ENCODE assay signal across 19 cellular contexts in genomic region chr14:54667764-54668163, GRCh38.
"Had no signal": no experiment of that assay in that cellular context is flagged by ENCODE, and none has a peak within 500 bp of the region (broad histone marks: within the 10 kb centered on the region; RNA-seq: fewer than 3 reads in every experiment).

No MANE protein-coding gene starts in this region.

- FAIRE-seq: endothelial cell of umbilical vein had no signal

- H3K4me1 ChIP-seq: prostate gland had no signal

- H3K27ac ChIP-seq: coronary artery, foreskin keratinocyte, prostate gland, tibial nerve had no signal

- H3K4me3 Mint-ChIP-seq: activated CD4-positive, alpha-beta T cell treated with anti-CD3 and anti-CD28 coated beads, Interleukin-2, amount 10 ng/mL, durations not matched to agents 7 days and 5 days; activated T-cell treated with anti-CD3 and anti-CD28 coated beads, Interleukin-2, amount 50 U/mL, for 72 hours; naive thymus-derived CD8-positive, alpha-beta T cell; stimulated activated memory B cell treated with anti-CD40 and anti-IgM and Interleukin-4, amounts not matched to agents 10 μg/mL and 1 μg/mL and 100 μg/mL, for 72 hours had no signal

- H3K4me3 ChIP-seq: coronary artery, prostate gland, sigmoid colon, tibial nerve had no signal

- H3K27me3 ChIP-seq: foreskin keratinocyte, sigmoid colon, tibial nerve had no signal

- H3K27ac Mint-ChIP-seq: activated CD4-positive, alpha-beta T cell treated with anti-CD3 and anti-CD28 coated beads, Interleukin-2, amount 10 ng/mL, durations not matched to agents 7 days and 5 days; activated T-cell treated with anti-CD3 and anti-CD28 coated beads, Interleukin-2, amount 50 U/mL, for 72 hours; stimulated activated memory B cell treated with anti-CD40 and anti-IgM and Interleukin-4, amounts not matched to agents 10 μg/mL and 1 μg/mL and 100 μg/mL, for 72 hours had no signal

- H3K9me3 ChIP-seq: prostate gland, sigmoid colon, tibial nerve had no signal

- H3K36me3 ChIP-seq: prostate gland, sigmoid colon, tibial nerve had no signal

- H3K36me3 Mint-ChIP-seq: naive thymus-derived CD8-positive, alpha-beta T cell had no signal

- ATAC-seq: activated naive CD4-positive, alpha-beta T cell treated with anti-CD3 and anti-CD28 coated beads, Interleukin-2, amount 50 U/mL, for 72 hours; activated T-cell treated with anti-CD3 and anti-CD28 coated beads, Interleukin-2, amount 50 U/mL, for 72 hours; foreskin keratinocyte; left colon; naive thymus-derived CD8-positive, alpha-beta T cell; stimulated activated memory B cell treated with anti-CD40 and anti-IgM and Interleukin-4, amounts not matched to agents 10 μg/mL and 1 μg/mL and 100 μg/mL, for 72 hours had no signal

- H3K27me3 Mint-ChIP-seq: stimulated activated memory B cell treated with anti-CD40 and anti-IgM and Interleukin-4, amounts not matched to agents 10 μg/mL and 1 μg/mL and 100 μg/mL, for 72 hours had no signal

- DNase-seq: activated CD4-positive, alpha-beta T cell treated with anti-CD3 and anti-CD28 coated beads, Interleukin-2, amount 10 ng/mL, durations not matched to agents 7 days and 5 days; activated CD4-positive, CD25-positive, alpha-beta regulatory T cell; activated CD8-positive, alpha-beta memory T cell treated with anti-CD3 and anti-CD28 coated beads, Interleukin-2, amount 50 U/mL, for 48 hours; activated gamma-delta T cell; activated T-cell treated with anti-CD3 and anti-CD28 coated beads, Interleukin-2, amount 50 U/mL, for 72 hours; caudate nucleus; effector CD8-positive, alpha-beta T cell; foreskin keratinocyte; head of caudate nucleus; left colon; naive thymus-derived CD8-positive, alpha-beta T cell; sigmoid colon; stimulated activated CD4-positive, alpha-beta T cell treated with anti-CD3 and anti-CD28 coated beads, Interleukin-2, amount 100 ng/mL, for 48 hours had no signal

- H3K9me3 Mint-ChIP-seq: activated CD4-positive, alpha-beta T cell treated with anti-CD3 and anti-CD28 coated beads, Interleukin-2, amount 10 ng/mL, durations not matched to agents 7 days and 5 days; activated naive CD4-positive, alpha-beta T cell treated with anti-CD3 and anti-CD28 coated beads, Interleukin-2, amount 50 U/mL, for 72 hours; activated T-cell treated with anti-CD3 and anti-CD28 coated beads, Interleukin-2, amount 50 U/mL, for 72 hours; naive thymus-derived CD8-positive, alpha-beta T cell; stimulated activated memory B cell treated with anti-CD40 and anti-IgM and Interleukin-4, amounts not matched to agents 10 μg/mL and 1 μg/mL and 100 μg/mL, for 72 hours had no signal
